In genomic region chr3:41653575-41654239, GRCh38 we compare ENCODE assay signal across 1 cellular context.
TF ChIP-seq lines count a peak whose summit lies in the region.

No MANE protein-coding gene starts in this region.

TF ChIP-seq in IMR-90, 13 proteins besides CTCF, POLR2A, EP300 and RAD21 (continued from another document):
- no peak for TF ChIP-seq CEBPB (IDR thresholded peaks at IDR 0.05; ENCODE audit: low read depth, low read length)
- no peak for TF ChIP-seq USF2 (IDR thresholded peaks at IDR 0.05; ENCODE audit: low read depth, low read length)
- TF ChIP-seq SMC3 (IDR thresholded peaks at IDR 0.05; ENCODE audit: low read depth, low read length) = no peak
- TF ChIP-seq RFX5 (IDR thresholded peaks at IDR 0.05; ENCODE audit: low read depth, low read length) = no peak
- TF ChIP-seq RCOR1 (IDR thresholded peaks at IDR 0.05; ENCODE audit: insufficient replicate concordance, low read length) = no peak
- TF ChIP-seq NFE2L2 (IDR thresholded peaks at IDR 0.05; ENCODE audit: low read depth, low read length) = no peak
- no peak for TF ChIP-seq ELK1 (IDR thresholded peaks at IDR 0.05; ENCODE audit: borderline replicate concordance, low read depth, low read length)
- no peak for TF ChIP-seq CHD1 (IDR thresholded peaks at IDR 0.05; ENCODE audit: low read depth, low read length)
- TF ChIP-seq MXI1 (IDR thresholded peaks at IDR 0.05; ENCODE audit: borderline replicate concordance, low read depth, low read length) = no peak
- no peak for TF ChIP-seq MAFK (IDR thresholded peaks at IDR 0.05; ENCODE audit: low read depth, low read length)
